ENCODE assay signal across 9 cellular contexts in the genomic region with DNA sequence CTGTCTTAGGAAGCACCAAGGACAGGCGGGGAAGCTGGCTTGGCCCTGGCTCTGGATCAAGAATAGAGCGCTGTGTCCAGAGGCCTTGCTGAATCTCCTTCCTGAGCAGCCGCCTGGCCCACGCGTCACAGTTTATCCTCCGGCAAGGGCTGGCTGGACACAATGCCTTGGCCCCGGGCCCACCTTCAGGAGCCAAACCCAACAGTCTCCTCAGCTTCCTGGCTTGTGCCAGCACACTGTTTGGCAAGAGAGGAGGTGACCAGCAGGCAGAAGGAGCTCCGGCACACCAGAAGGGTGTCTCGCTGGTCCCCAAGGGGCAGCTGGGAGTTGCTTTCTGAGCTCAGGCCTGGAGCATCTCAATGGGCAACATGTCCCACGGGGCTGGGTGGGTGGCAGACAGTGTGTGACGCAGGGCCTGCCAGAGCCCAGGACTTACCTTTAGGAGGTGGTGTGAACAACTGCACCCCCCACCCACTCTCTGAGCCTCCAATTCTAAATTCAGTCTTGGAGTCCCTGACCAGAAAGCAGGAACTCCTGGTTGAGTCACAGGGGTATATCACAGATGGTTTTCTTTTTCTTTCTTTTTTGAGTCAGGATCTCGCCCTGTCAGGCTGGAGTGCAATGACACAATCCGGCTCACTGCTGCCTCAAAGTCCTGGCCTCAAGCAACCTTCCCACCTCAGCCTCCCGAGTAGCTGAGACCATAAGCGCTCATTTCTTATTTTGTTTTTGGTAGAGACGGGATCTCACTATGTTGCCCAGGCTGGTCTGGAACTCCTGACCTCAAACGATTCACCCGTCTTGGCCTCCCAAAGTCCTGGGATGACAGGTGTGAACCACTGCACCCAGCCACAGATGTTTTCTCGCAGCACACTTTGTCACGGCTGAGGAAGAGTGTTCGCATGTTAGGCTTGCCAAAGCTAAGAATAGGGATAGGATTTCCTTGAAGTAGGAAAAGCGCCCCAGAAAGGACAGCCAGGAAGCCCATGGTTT.
DNase-seq lines count a peak whose midpoint lies in the region; ATAC-seq, FAIRE-seq and TF ChIP-seq lines count a peak whose summit lies in the region.
"Had no signal": no experiment of that assay in that cellular context is flagged by ENCODE, and none has a peak within 500 bp of the region (broad histone marks: within the 10 kb centered on the region; RNA-seq: fewer than 3 reads in every experiment).

No MANE protein-coding gene starts in this region.

- no peaks in the 10 kb centered on the region for H3K36me3 ChIP-seq in PC-3 (ENCODE audit: low read depth, low read length)

- intact Hi-C loops in PC-3 (cut with micrococcal nuclease) = loop anchor here (10.0 kb wide), 1 partner anchor 68 kb away; no protein-coding TSS in a partner anchor

- no peaks in the 10 kb centered on the region for H4K20me1 ChIP-seq in PC-3 (ENCODE audit: low read length)

- no peaks in the 10 kb centered on the region for H3K27me3 ChIP-seq in PC-3 (ENCODE audit: low read length)

- TF ChIP-seq CTCF in PC-3 (conservative IDR thresholded peaks at IDR 0.05; ENCODE audit: low read depth, low read length) (no peak), fibroblast of pulmonary artery (IDR thresholded peaks at IDR 0.05; ENCODE audit: low read length, missing control alignments) (no peak)

- CTCF ChIA-PET in PC-3 (lab: Charles Lee) = no interaction called here

- no peaks in the 10 kb centered on the region for H3K79me2 ChIP-seq in PC-3 (ENCODE audit: low read length)

- no peak overlapping the region for H2AFZ ChIP-seq in PC-3 (ENCODE audit: low read length)

- no peak for FAIRE-seq in HTR-8/SVneo (lab: Jason Lieb, UNC)

- H3K4me1 ChIP-seq in PC-3 (ENCODE audit: insufficient read depth, low read length) = peaks cover 37% of the 10 kb centered on the region

- POLR2A ChIA-PET in PC-3 (lab: Charles Lee; ENCODE audit: unreplicated experiment) = no interaction called here

- no peaks in the 10 kb centered on the region for H3K9me3 ChIP-seq in PC-3 (ENCODE audit: low read length)

- peak overlapping the region; percentile 28; the same call in 1 of the 2 replicates for H3K4me3 ChIP-seq in PC-3 (ENCODE audit: low read length)
- no peak overlapping the region for H3K4me3 ChIP-seq in fibroblast of pulmonary artery (replicated peaks; ENCODE audit: low read depth, low read length)

- peak overlapping the region; percentile 54 for H3K27ac ChIP-seq in PC-3 (ENCODE audit: low read length)

- H3K9me2 ChIP-seq in PC-3 (replicated peaks; ENCODE audit: low read length) = no peaks in the 10 kb centered on the region

- DNase-seq in EL (peak; percentile 75), PC-3 (peak; percentile 90), fibroblast of pulmonary artery (ENCODE audit: low read depth) (peak; percentile 93), renal cortical epithelial cell (ENCODE audit: low read depth) (peak; percentile 69), NCI-H2227 treated with DMSO at 0.1 percent for 48 hours (lab: John Stamatoyannopoulos, UW) (no peak), HTR-8/SVneo (ENCODE audit: insufficient read length, low spot score) (no peak)
- DNase-seq: OCI-M1 had no signal

- BruUV-seq in PC-3 (replicated peaks; lab: Mats Ljungman, UMichigan) = no TSS peak

- H3F3A ChIP-seq in PC-3 (ENCODE audit: low read length, unreplicated experiment) = no peaks in the 10 kb centered on the region

- ATAC-seq in PC-3 (peak; percentile 90), GM21528 (IDR thresholded peaks at IDR 0.05; ENCODE audit: low FRiP score, unreplicated experiment) (no peak), GM18858 (IDR thresholded peaks at IDR 0.05; ENCODE audit: unreplicated experiment) (no peak)

- peak overlapping the region; percentile 78 for H3K4me2 ChIP-seq in PC-3 (ENCODE audit: low read length)

- H3K9ac ChIP-seq in PC-3 (ENCODE audit: low read length) = no peak overlapping the region

Comparison
In these comparisons a context has a peak if more than half of its experiments do, and no peak if none do; other contexts are left out.
1. DNase-seq: peak in EL (single experiment), PC-3 (single experiment), fibroblast of pulmonary artery (single experiment) and renal cortical epithelial cell (single experiment); none in NCI-H2227 treated with DMSO at 0.1 percent for 48 hours (single experiment) and HTR-8/SVneo (single experiment).